In the genomic region with DNA sequence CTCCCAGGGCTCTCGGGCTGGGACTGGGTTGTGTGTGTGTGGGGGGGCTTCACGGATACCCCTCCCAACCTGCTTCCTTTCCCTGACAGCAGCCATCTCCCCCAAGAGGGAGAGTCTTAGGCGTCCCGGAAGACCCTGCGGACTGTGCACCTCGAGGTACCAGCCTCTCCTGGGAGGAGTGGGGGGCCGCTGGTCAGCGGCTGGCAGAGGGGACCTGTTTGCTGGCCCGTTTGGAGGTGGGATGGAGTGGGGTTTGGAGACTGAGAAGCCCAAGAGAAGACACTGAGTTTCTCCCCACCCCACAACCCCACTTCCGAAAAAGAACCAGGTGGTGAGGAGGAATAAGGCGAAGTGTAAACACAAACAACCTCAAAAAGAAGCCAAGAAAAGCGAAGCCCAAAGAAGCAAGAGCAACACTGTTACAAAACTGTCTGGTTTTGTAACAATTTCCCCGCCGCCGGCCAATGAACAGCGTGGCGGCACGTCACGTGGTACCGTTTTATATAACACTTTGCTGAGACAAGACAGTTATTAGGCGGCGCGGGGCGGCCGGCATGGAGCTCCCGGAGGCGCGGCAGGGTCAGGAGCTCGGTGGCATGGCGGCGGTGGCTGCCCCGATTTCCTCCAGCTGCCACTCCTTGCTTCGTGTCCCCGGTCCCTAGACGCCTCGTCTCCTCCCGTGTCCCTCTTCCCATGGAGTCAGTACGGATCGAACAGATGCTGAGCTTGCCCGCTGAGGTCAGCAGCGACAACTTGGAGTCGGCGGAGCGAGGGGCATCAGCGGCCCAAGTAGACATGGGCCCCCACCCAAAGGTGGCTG, we compare ENCODE assay signal across 8 cellular contexts. TPM values are rescaled to one million over a fixed set of nuclear protein-coding genes. Genes with fewer than 3 reads are reported as not detected.
DNase-seq lines count a peak whose midpoint lies in the region; ATAC-seq and TF ChIP-seq lines count a peak whose summit lies in the region.

LONRF3 (plus strand) TSS at position 531 of the 820 bp plus-strand sequence; CDS start at position 694, 163 bp downstream.

- TF ChIP-seq RAD21 in SK-N-SH (IDR thresholded peaks at IDR 0.05; ENCODE audit: low read length), result no peak

- intact Hi-C loops in cardiac septum (cut with DNase I), result no loop called here

- no peak for TF ChIP-seq CTCF in HFFc6 (IDR thresholded peaks at IDR 0.05)
- TF ChIP-seq CTCF in SK-N-SH (IDR thresholded peaks at IDR 0.05), result no peak
- no peak for TF ChIP-seq CTCF in upper lobe of left lung (IDR thresholded peaks at IDR 0.05)

- H3K27ac ChIP-seq in SK-N-SH (ENCODE audit: low read depth in 2 of 2, low read length in 1 of 2), result no peak within 1 kb of the TSS
- H3K27ac ChIP-seq in upper lobe of left lung, result peak within 1 kb of the TSS; percentile 79 to 90 (median 85)

- H3K4me1 ChIP-seq in SK-N-SH (ENCODE audit: control insufficient read depth in 1 of 2, insufficient read depth in 2 of 2, low read depth in 1 of 2, low read length in 1 of 2) (no peaks in the 10 kb centered on the region; a peak in 1 of 4 replicates), upper lobe of left lung (peaks cover 9 to 19% (median 14%) of the 10 kb centered on the region in 4 donors)

- CTCF ChIA-PET in SK-N-SH (lab: Yijun Ruan, JAX), result no interaction called here

- TF ChIP-seq POLR2A in upper lobe of left lung (IDR thresholded peaks at IDR 0.05), result peak in 3 of 4 donors; percentile 75 to 90 (median 81)

- no peaks in the 10 kb centered on the region for H4K20me1 ChIP-seq in SK-N-SH (ENCODE audit: insufficient read depth)

- peaks cover 5% of the 10 kb centered on the region; the same call in 1 of the 2 replicates for H3K36me3 Mint-ChIP-seq in HFFc6 (ENCODE audit: low read depth)
- H3K36me3 Mint-ChIP-seq in activated naive CD8-positive, alpha-beta T cell treated with anti-CD3 and anti-CD28 coated beads, Interleukin-2, amount 50 U/mL, for 24 hours (ENCODE audit: low read depth), result no peaks in the 10 kb centered on the region

- TF ChIP-seq EP300 in SK-N-SH (IDR thresholded peaks at IDR 0.05; ENCODE audit: borderline replicate concordance in 1 of 2, low read depth in 1 of 2, low read length in 1 of 2) (no peak), upper lobe of left lung (IDR thresholded peaks at IDR 0.05) (peak in 1 of 4 donors; percentile 21)

- in situ Hi-C loops in ACHN (cut with HindIII; ENCODE audit: low pct_ligation_motif_present, low pct_unique_long_range_greater_than_20kb, low sequenced_read_pairs), result no loop called here

- H3F3A ChIP-seq in SK-N-SH (replicated peaks; ENCODE audit: insufficient read depth), result no peaks in the 10 kb centered on the region

- no peaks in the 10 kb centered on the region for H3K36me3 ChIP-seq in SK-N-SH (replicated peaks in 1 of 2; ENCODE audit: control insufficient read depth in 1 of 2, insufficient read depth in 2 of 2, low read length in 1 of 2)
- no peaks in the 10 kb centered on the region for H3K36me3 ChIP-seq in upper lobe of left lung

- H2AFZ ChIP-seq in SK-N-SH (ENCODE audit: low read depth), result no peak within 1 kb of the TSS

- 38% methylated on average over 39 of the region's 45 CpGs for WGBS in SK-N-SH (ENCODE audit: low lambda C conversion rate)
- WGBS in upper lobe of left lung, 2 donors, result 1 to 43% methylated on average over 12 to 37 of the region's 45 CpGs

- H3K9me3 ChIP-seq in SK-N-SH (no peaks in the 10 kb centered on the region), upper lobe of left lung (no peaks in the 10 kb centered on the region)

- H3K4me2 ChIP-seq in SK-N-SH, result peak within 1 kb of the TSS; percentile 24; the same call in 1 of the 2 replicates

- H3K4me3 Mint-ChIP-seq in HFFc6, result peak within 1 kb of the TSS; percentile 84; the same call in 1 of the 2 replicates
- H3K4me3 Mint-ChIP-seq in activated naive CD8-positive, alpha-beta T cell treated with anti-CD3 and anti-CD28 coated beads, Interleukin-2, amount 50 U/mL, for 24 hours, result peak within 1 kb of the TSS; percentile 93

- no peaks in the 10 kb centered on the region for H3K9me3 Mint-ChIP-seq in HFFc6
- no peaks in the 10 kb centered on the region for H3K9me3 Mint-ChIP-seq in activated naive CD8-positive, alpha-beta T cell treated with anti-CD3 and anti-CD28 coated beads, Interleukin-2, amount 50 U/mL, for 24 hours

- H3K27me3 ChIP-seq in SK-N-SH (ENCODE audit: insufficient read depth) (peaks cover 74% of the 10 kb centered on the region), upper lobe of left lung (no peaks in the 10 kb centered on the region)

- no peaks in the 10 kb centered on the region for H3K9me2 ChIP-seq in SK-N-SH

- peaks cover 32% of the 10 kb centered on the region for H3K27me3 Mint-ChIP-seq in HFFc6 (ENCODE audit: insufficient read depth)
- H3K27me3 Mint-ChIP-seq in activated naive CD8-positive, alpha-beta T cell treated with anti-CD3 and anti-CD28 coated beads, Interleukin-2, amount 50 U/mL, for 24 hours, result peaks cover 16% of the 10 kb centered on the region

- peak; percentile 21 for ATAC-seq in activated naive CD8-positive, alpha-beta T cell treated with anti-CD3 and anti-CD28 coated beads, Interleukin-2, amount 50 U/mL, for 24 hours
- ATAC-seq in upper lobe of left lung (ENCODE audit: low FRiP score in 2 of 2), result peak in 1 of 2 donors; percentile 85

- POLR2A ChIA-PET in SK-N-SH (lab: Yijun Ruan, JAX), result no interaction called here

- H3K4me3 ChIP-seq in SK-N-SH (ENCODE audit: low read depth in 2 of 2, low read length in 1 of 2), result no peak within 1 kb of the TSS
- peak within 1 kb of the TSS; percentile 40 to 65 (median 50) for H3K4me3 ChIP-seq in upper lobe of left lung

- H3K4me1 Mint-ChIP-seq in HFFc6 (ENCODE audit: low read depth), result peaks cover 7% of the 10 kb centered on the region
- peaks cover 21% of the 10 kb centered on the region for H3K4me1 Mint-ChIP-seq in activated naive CD8-positive, alpha-beta T cell treated with anti-CD3 and anti-CD28 coated beads, Interleukin-2, amount 50 U/mL, for 24 hours

- H3K27ac Mint-ChIP-seq in HFFc6, result no peak within 1 kb of the TSS
- H3K27ac Mint-ChIP-seq in activated naive CD8-positive, alpha-beta T cell treated with anti-CD3 and anti-CD28 coated beads, Interleukin-2, amount 50 U/mL, for 24 hours, result peak within 1 kb of the TSS; percentile 95

- no peak within 1 kb of the TSS for H3K9ac ChIP-seq in SK-N-SH

- DNase-seq in ACHN, result peak; percentile 35
- DNase-seq in HFFc6, result peak; percentile 3
- peak; percentile 39 for DNase-seq in SK-N-SH
- peak; percentile 55 for DNase-seq in activated naive CD8-positive, alpha-beta T cell treated with anti-CD3 and anti-CD28 coated beads, Interleukin-2, amount 50 U/mL, for 24 hours
- peak; percentile 84 for DNase-seq in cardiac septum (ENCODE audit: low spot score)
- DNase-seq in pons (ENCODE audit: low spot score), result peak; percentile 53
- DNase-seq in upper lobe of left lung, result peak; percentile 85 to 92
- no peak for DNase-seq in SK-N-DZ (ENCODE audit: low spot score)

- no peaks in the 10 kb centered on the region for H3K79me2 ChIP-seq in SK-N-SH (ENCODE audit: insufficient read depth)

TF ChIP-seq in SK-N-SH, 30 proteins besides CTCF, POLR2A, EP300 and RAD21:
- TF ChIP-seq MXI1 (IDR thresholded peaks at IDR 0.05; ENCODE audit: low read depth, low read length), result no peak
- no peak for TF ChIP-seq USF2 (IDR thresholded peaks at IDR 0.05; ENCODE audit: borderline replicate concordance, low read depth, low read length)
- TF ChIP-seq ELF1 (IDR thresholded peaks at IDR 0.05), result no peak
- TF ChIP-seq, protein P1, sequence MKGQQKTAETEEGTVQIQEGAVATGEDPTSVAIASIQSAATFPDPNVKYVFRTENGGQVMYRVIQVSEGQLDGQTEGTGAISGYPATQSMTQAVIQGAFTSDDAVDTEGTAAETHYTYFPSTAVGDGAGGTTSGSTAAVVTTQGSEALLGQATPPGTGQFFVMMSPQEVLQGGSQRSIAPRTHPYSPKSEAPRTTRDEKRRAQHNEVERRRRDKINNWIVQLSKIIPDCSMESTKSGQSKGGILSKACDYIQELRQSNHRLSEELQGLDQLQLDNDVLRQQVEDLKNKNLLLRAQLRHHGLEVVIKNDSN (IDR thresholded peaks at IDR 0.05; ENCODE audit: borderline replicate concordance, low read depth), result peak; percentile 79
- TF ChIP-seq EZH2phosphoT487 (IDR thresholded peaks at IDR 0.05; ENCODE audit: borderline replicate concordance, low read depth), result no peak
- TF ChIP-seq FOXJ3 (CRISPR knock-in tag; IDR thresholded peaks at IDR 0.05), result no peak
- TF ChIP-seq MEF2A (IDR thresholded peaks at IDR 0.05; ENCODE audit: borderline replicate concordance, low read depth), result no peak
TF ChIP-seq in SK-N-SH: peak in this region for 1.

RNA-seq across cellular contexts. Expression of gene LONRF3, which starts in this region (rescaled TPM):
- total RNA-seq in HFFc6 (2021; fragmentation: NEBNext Ultra II Directional; extraction: Animal tissue kit (Norgen Biotek cat#: 25700)), result not detected
- polyA plus RNA-seq in SK-N-SH (2012; rRNA removed), result 0.07 and 0.11 TPM in 2 replicates
- 0.09 and 0.12 TPM in 2 replicates for polyA plus RNA-seq in SK-N-SH (2012; cell fraction: cytosol; rRNA removed)
- 0.06 and 0.15 TPM in 2 replicates for polyA plus RNA-seq in SK-N-SH (2012; cell fraction: nucleus; rRNA removed)
- total RNA-seq in cardiac septum (1.5 TPM), upper lobe of left lung (10 to 100 TPM; 24.6 to 66.0 (median 40.8) TPM)
- 0.23 TPM in 1 of 2 replicates, not detected in the other for polyA plus RNA-seq in SK-N-DZ (2014; cell fraction: cytosol; rRNA removed)
- 0.08 and 0.09 TPM in 2 replicates for polyA plus RNA-seq in SK-N-DZ (2014; cell fraction: nucleus; rRNA removed)

Comparison
In these comparisons a context has a peak if more than half of its experiments do, and no peak if none do; other contexts are left out.
1. RNA of gene LONRF3 (total RNA-seq): 24.6 to 66.0 TPM in upper lobe of left lung; 1.5 TPM in cardiac septum (single experiment) and not detected in HFFc6; every median in the first group is over 10 times any median in the second.
2. Peak in DNase-seq in HFFc6; RNA of the gene not detected or under 1 TPM.
3. Peak in DNase-seq and H3K4me2 ChIP-seq in SK-N-SH; RNA of the gene not detected or under 1 TPM.
4. H3K27ac ChIP-seq: peak in upper lobe of left lung (4 of 4); none in SK-N-SH (0 of 2).
5. H3K4me3 ChIP-seq: peak in upper lobe of left lung (4 of 4); none in SK-N-SH (0 of 2).